ENCODE assay signal across 1 cellular context in the genomic region with DNA sequence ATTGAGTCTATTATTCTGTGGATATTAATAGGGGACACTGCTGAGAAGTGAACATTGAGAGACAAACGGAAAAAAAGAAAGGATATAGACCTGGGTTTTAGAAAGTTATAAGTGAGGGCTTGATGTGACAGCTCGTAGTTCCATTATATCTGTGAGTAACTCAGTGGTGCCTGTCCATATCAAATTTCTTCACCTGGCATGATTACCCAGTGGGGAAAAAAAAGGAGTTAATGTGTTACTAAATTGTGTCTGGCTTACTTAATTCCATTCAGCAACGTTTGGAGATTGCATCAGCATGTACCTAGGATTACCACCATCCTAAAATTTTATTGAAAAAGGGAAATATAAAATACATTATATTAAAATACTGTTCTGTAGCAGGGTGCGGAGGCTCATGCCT.
TF ChIP-seq lines count a peak whose summit lies in the region.

No MANE protein-coding gene starts in this region.

TF ChIP-seq in liver, 16 proteins besides CTCF, POLR2A, EP300 and RAD21 (continued from another document):
- TF ChIP-seq REST (IDR thresholded peaks at IDR 0.05) (peak; percentile 30), RXRA (IDR thresholded peaks at IDR 0.05) (peak in 1 of 2 donors; percentile 38), ATF3 (IDR thresholded peaks at IDR 0.05) (peak; percentile 97), FOXA2 (IDR thresholded peaks at IDR 0.05) (no peak), EGR1 (IDR thresholded peaks at IDR 0.05; ENCODE audit: low read depth in 2 of 2) (no peak), TAF1 (conservative IDR thresholded peaks at IDR 0.05) (no peak), SP1 (IDR thresholded peaks at IDR 0.05) (peak; percentile 56), JUND (IDR thresholded peaks at IDR 0.05) (peak in 1 of 2 donors; percentile 46), HNF4G (IDR thresholded peaks at IDR 0.05) (no peak), HNF4A (conservative IDR thresholded peaks at IDR 0.05) (peak; percentile 57 to 58)
